3 cellular contexts compared by ENCODE assay signal in genomic region chr3:182050932-182051331, GRCh38.
"Had no signal": no experiment of that assay in that cellular context is flagged by ENCODE, and none has a peak within 500 bp of the region (broad histone marks: within the 10 kb centered on the region; RNA-seq: fewer than 3 reads in every experiment).

No MANE protein-coding gene starts in this region.

- H3K4me3 ChIP-seq: GM12878 had no signal

- DNase-seq: GDM1, GF-D8 had no signal
